ENCODE assay signal across 24 cellular contexts in the genomic region with DNA sequence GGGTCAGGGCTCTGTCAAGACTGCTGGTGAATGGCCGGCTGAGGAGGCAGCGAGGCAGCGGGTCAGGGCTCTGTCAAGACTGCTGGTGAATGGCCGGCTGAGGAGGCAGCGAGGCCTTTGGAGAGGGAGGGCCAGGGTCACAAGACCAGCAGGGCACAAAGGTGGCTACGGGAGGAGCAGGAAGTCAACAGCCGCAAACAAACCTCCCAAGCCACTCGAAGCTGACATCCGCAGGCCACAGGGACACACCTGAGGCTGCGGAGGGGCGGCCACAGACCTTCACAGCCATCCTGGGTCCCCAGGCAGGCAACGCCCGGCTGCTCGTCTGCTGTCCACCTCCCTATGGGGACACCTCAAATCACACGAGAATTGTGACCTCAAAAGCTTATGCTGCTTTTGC.
"Had no signal": no experiment of that assay in that cellular context is flagged by ENCODE, and none has a peak within 500 bp of the region (broad histone marks: within the 10 kb centered on the region; RNA-seq: fewer than 3 reads in every experiment).

No MANE protein-coding gene starts in this region.

- H3K4me3 ChIP-seq: body of pancreas, esophagus squamous epithelium, hepatocyte, neural progenitor cell, thoracic aorta, uterus had no signal

- ATAC-seq: body of pancreas; left ventricle myocardium superior; naive thymus-derived CD4-positive, alpha-beta T cell; right cardiac atrium; stimulated activated naive CD8-positive, alpha-beta T cell treated with anti-CD3 and anti-CD28 coated beads, Interleukin-15, Interleukin-2, amounts not matched to agents 100 U/mL and 50 U/mL, for 24 hours had no signal

- H3K9ac ChIP-seq: neural progenitor cell had no signal

- H2AFZ ChIP-seq: hepatocyte, neural progenitor cell had no signal

- H3K36me3 ChIP-seq: esophagus squamous epithelium, neural progenitor cell, thoracic aorta, uterus had no signal

- H3K27ac ChIP-seq: epithelial cell of prostate, hepatocyte, neural progenitor cell, thoracic aorta had no signal

- H3K27me3 ChIP-seq: body of pancreas, esophagus squamous epithelium, hepatocyte, neural progenitor cell, uterus had no signal

- DNase-seq: activated CD4-positive, alpha-beta T cell treated with anti-CD3 and anti-CD28 coated beads for 4 hours; activated CD4-positive, alpha-beta T cell treated with anti-CD3 and anti-CD28 coated beads, Interleukin-2, amount 50 U/mL, for 4 hours; activated effector memory CD4-positive, alpha-beta T cell treated with Interleukin-2 at 50 U/mL for 16 hours; activated naive CD4-positive, alpha-beta T cell treated with Interleukin-2 at 50 U/mL for 16 hours; activated T-cell treated with anti-CD3 and anti-CD28 coated beads for 4 hours; anterior cingulate cortex; body of pancreas; effector CD8-positive, alpha-beta T cell; esophagus squamous epithelium; islet precursor cell; left ventricle myocardium superior; mammary epithelial cell; naive thymus-derived CD4-positive, alpha-beta T cell; right cardiac atrium; stimulated activated CD4-positive, alpha-beta T cell treated with anti-CD3 and anti-CD28 coated beads, Interleukin-12 subunit alpha, Interleukin-12 subunit beta, amount 100 ng/mL, for 4 hours; stimulated activated CD4-positive, alpha-beta T cell treated with anti-CD3 and anti-CD28 coated beads, Interleukin-4, amount 100 ng/mL, for 1 hour; stimulated activated naive CD8-positive, alpha-beta T cell treated with anti-CD3 and anti-CD28 coated beads, Interleukin-15, Interleukin-2, amounts not matched to agents 100 U/mL and 50 U/mL, for 24 hours; T-helper 1 cell; trophoblast cell; uterus had no signal

- H3K9me3 ChIP-seq: body of pancreas, esophagus squamous epithelium, thoracic aorta, uterus had no signal

- H3K4me2 ChIP-seq: hepatocyte, neural progenitor cell had no signal
